In genomic region chr2:20369366-20369765, GRCh38 we compare ENCODE assay signal across 29 cellular contexts. TPM values are rescaled to one million over a fixed set of nuclear protein-coding genes. Genes with fewer than 3 reads are reported as not detected.
DNase-seq lines count a peak whose midpoint lies in the region; FAIRE-seq and TF ChIP-seq lines count a peak whose summit lies in the region.
"Had no signal": no experiment of that assay in that cellular context is flagged by ENCODE, and none has a peak within 500 bp of the region (broad histone marks: within the 10 kb centered on the region; RNA-seq: fewer than 3 reads in every experiment).

No MANE protein-coding gene starts in this region.

- CTCF ChIA-PET in MCF 10A (lab: Yijun Ruan, JAX): interaction anchor here (0.6 to 3.4 kb wide), 10 partner anchors 9 to 417 kb away, joined by 3 to 13 read pairs (median 4); no protein-coding TSS in a partner anchor

- DNase-seq in breast epithelium (ENCODE audit: low spot score in 2 of 2) (no peak), MCF 10A (ENCODE audit: unreplicated experiment) (no peak), keratinocyte (ENCODE audit: low read depth, low spot score) (no peak), smooth muscle cell (lab: John Stamatoyannopoulos, UW; ENCODE audit: unreplicated experiment) (no peak), vagina (ENCODE audit: extremely low spot score in 2 of 2) (no peak), SW480 (ENCODE audit: low spot score) (no peak), brain microvascular endothelial cell (no peak), AML-193 (lab: John Stamatoyannopoulos, UW) (no peak)
- DNase-seq: 8988T, ACHN, Calu3, GF-D8, GOT3, HFFc6, Kasumi-1, MV-4-11, NCI-H1105, NCI-H1436 treated with DMSO at 0.1 percent for 48 hours, NCI-H1930, NCI-H2107, NCI-H446, NCI-H524 treated with DMSO at 0.1 percent for 48 hours, NCI-H774 had no signal

- H3K4me3 Mint-ChIP-seq in MCF 10A (ENCODE audit: unreplicated experiment): no peak overlapping the region
- H3K4me3 Mint-ChIP-seq: HFFc6 had no signal

- no peaks in the 10 kb centered on the region for H3K9me3 ChIP-seq in breast epithelium
- H3K9me3 ChIP-seq in keratinocyte (ENCODE audit: control insufficient read depth, low read depth, low read length): no peaks in the 10 kb centered on the region
- H3K9me3 ChIP-seq in smooth muscle cell (replicated peaks; ENCODE audit: low read depth): no peaks in the 10 kb centered on the region
- no peaks in the 10 kb centered on the region for H3K9me3 ChIP-seq in vagina
- H3K9me3 ChIP-seq: SJSA1 had no signal

- TF ChIP-seq CTCF in breast epithelium (IDR thresholded peaks at IDR 0.05): no peak
- no peak for TF ChIP-seq CTCF in MCF 10A (IDR thresholded peaks at IDR 0.05; ENCODE audit: unreplicated experiment)
- TF ChIP-seq CTCF in keratinocyte (optimal IDR thresholded peaks at IDR 0.05 in 1 of 3, IDR thresholded peaks at IDR 0.05 in 1 of 3, conservative IDR thresholded peaks at IDR 0.05 in 1 of 3; ENCODE audit: extremely low read depth in 1 of 3, insufficient read depth in 2 of 3, low read length in 3 of 3): no peak
- no peak for TF ChIP-seq CTCF in smooth muscle cell (IDR thresholded peaks at IDR 0.05; ENCODE audit: borderline replicate concordance, insufficient read depth, poor library complexity, severe bottlenecking)
- TF ChIP-seq CTCF in vagina (IDR thresholded peaks at IDR 0.05): no peak
- TF ChIP-seq CTCF in brain microvascular endothelial cell (IDR thresholded peaks at IDR 0.05; ENCODE audit: low read depth, low read length, missing control alignments): no peak

- H3K4me1 ChIP-seq in breast epithelium (no peaks in the 10 kb centered on the region), keratinocyte (ENCODE audit: control insufficient read depth, extremely low read depth, insufficient read depth, low read length) (peaks cover 49% of the 10 kb centered on the region), smooth muscle cell (ENCODE audit: low read depth) (no peaks in the 10 kb centered on the region), vagina (no peaks in the 10 kb centered on the region)
- H3K4me1 ChIP-seq: HAP-1 had no signal

- H3K9ac ChIP-seq in keratinocyte (ENCODE audit: control insufficient read depth, extremely low read depth, insufficient read depth, low read length) (peak overlapping the region; percentile 42), smooth muscle cell (ENCODE audit: low read depth) (no peak overlapping the region)

- H3K27ac ChIP-seq in breast epithelium: peak overlapping the region; percentile 40 to 41
- peak overlapping the region; percentile 68 for H3K27ac ChIP-seq in keratinocyte (ENCODE audit: control insufficient read depth, insufficient read depth, low read length)
- peak overlapping the region; percentile 72 for H3K27ac ChIP-seq in smooth muscle cell (ENCODE audit: low read depth)
- H3K27ac ChIP-seq in vagina: peak overlapping the region; percentile 33
- H3K27ac ChIP-seq in brain microvascular endothelial cell: no peak overlapping the region
- H3K27ac ChIP-seq: SJSA1 had no signal

- H3K4me1 Mint-ChIP-seq in MCF 10A (ENCODE audit: insufficient read depth, unreplicated experiment): peaks cover 34% of the 10 kb centered on the region

- H3K27me3 ChIP-seq in breast epithelium (no peaks in the 10 kb centered on the region), keratinocyte (ENCODE audit: control insufficient read depth, extremely low read depth, insufficient read depth, low read length) (no peaks in the 10 kb centered on the region), smooth muscle cell (ENCODE audit: low read depth) (no peaks in the 10 kb centered on the region), vagina (no peaks in the 10 kb centered on the region), brain microvascular endothelial cell (replicated peaks) (no peaks in the 10 kb centered on the region)
- H3K27me3 ChIP-seq: SJSA1 had no signal

- in situ Hi-C loops in brain microvascular endothelial cell (cut with HindIII; ENCODE audit: low pct_ligation_motif_present, low sequenced_read_pairs): no loop called here

- H3K4me2 ChIP-seq in keratinocyte (ENCODE audit: control insufficient read depth, extremely low read depth, insufficient read depth, low read depth, low read length) (no peak overlapping the region), smooth muscle cell (peak overlapping the region; percentile 19)

- H3K9me1 ChIP-seq in keratinocyte (ENCODE audit: control insufficient read depth, extremely low read depth, insufficient read depth, low read length): no peaks in the 10 kb centered on the region

- POLR2A ChIA-PET in MCF 10A (lab: Yijun Ruan, JAX): interaction anchor here (0.6 to 6.0 kb wide), 12 partner anchors 9 to 607 kb away, joined by 3 to 91 read pairs (median 4); partner anchors contain the start of genes RHOB and SDC1

- intact Hi-C loops in breast epithelium (cut with DNase I; ENCODE audit: low total_unique reads): no loop called here
- intact Hi-C loops in MCF 10A (cut with micrococcal nuclease): no loop called here
- intact Hi-C loops in vagina (cut with DNase I): no loop called here

- FAIRE-seq in keratinocyte (lab: Jason Lieb, UNC): no peak
- FAIRE-seq: GM12891, HTR-8/SVneo, K562, RCC 7860 had no signal

- no peaks in the 10 kb centered on the region for H4K20me1 ChIP-seq in keratinocyte (ENCODE audit: control insufficient read depth, extremely low read depth, insufficient read depth, low read length)
- no peaks in the 10 kb centered on the region for H4K20me1 ChIP-seq in smooth muscle cell (ENCODE audit: low read depth)

- peaks cover 9% of the 10 kb centered on the region for H3F3A ChIP-seq in smooth muscle cell (ENCODE audit: low read depth)

- TF ChIP-seq POLR2A in breast epithelium (IDR thresholded peaks at IDR 0.05): no peak
- TF ChIP-seq POLR2A in vagina (IDR thresholded peaks at IDR 0.05): no peak

- no peaks in the 10 kb centered on the region for H3K36me3 ChIP-seq in breast epithelium
- H3K36me3 ChIP-seq in keratinocyte (ENCODE audit: control insufficient read depth in 2 of 2, extremely low read depth in 1 of 2, insufficient read depth in 2 of 2, low read length in 2 of 2): no peaks in the 10 kb centered on the region
- no peaks in the 10 kb centered on the region for H3K36me3 ChIP-seq in smooth muscle cell (ENCODE audit: low read depth)
- H3K36me3 ChIP-seq in vagina: no peaks in the 10 kb centered on the region
- no peaks in the 10 kb centered on the region for H3K36me3 ChIP-seq in brain microvascular endothelial cell (replicated peaks)
- H3K36me3 ChIP-seq: HAP-1, SJSA1 had no signal

- H3K79me2 ChIP-seq in keratinocyte (ENCODE audit: control insufficient read depth, insufficient read depth, low read length): no peaks in the 10 kb centered on the region
- no peaks in the 10 kb centered on the region for H3K79me2 ChIP-seq in smooth muscle cell (ENCODE audit: low read depth)

- no peaks in the 10 kb centered on the region for H3K27me3 Mint-ChIP-seq in MCF 10A (ENCODE audit: insufficient read depth, unreplicated experiment)

- H3K9me3 Mint-ChIP-seq in MCF 10A (ENCODE audit: unreplicated experiment): no peaks in the 10 kb centered on the region
- H3K9me3 Mint-ChIP-seq: HFFc6 had no signal

- no TSS peak for BruUV-seq in MCF 10A (replicated peaks; lab: Mats Ljungman, UMichigan)

- no peak overlapping the region for H2AFZ ChIP-seq in keratinocyte (ENCODE audit: control insufficient read depth, low read length)
- no peak overlapping the region for H2AFZ ChIP-seq in smooth muscle cell (ENCODE audit: low read depth)

- WGBS in smooth muscle cell (ENCODE audit: low lambda C conversion rate): 47% methylated on average over 9 of the region's 9 CpGs

- H3K4me3 ChIP-seq in breast epithelium (no peak overlapping the region), keratinocyte (ENCODE audit: control insufficient read depth in 2 of 3, extremely low read depth in 1 of 3, insufficient read depth in 2 of 3, low read depth in 1 of 3, low read length in 3 of 3) (no peak overlapping the region), smooth muscle cell (no peak overlapping the region), vagina (no peak overlapping the region), brain microvascular endothelial cell (ENCODE audit: low read depth, low read length) (no peak overlapping the region)
- H3K4me3 ChIP-seq: HAP-1, K562, SJSA1 had no signal

- dilution Hi-C loops in keratinocyte (cut with MboI; ENCODE audit: extremely low pct_ligation_motif_present, low sequenced_read_pairs): no loop called here

- H3K27ac Mint-ChIP-seq in MCF 10A (ENCODE audit: low read depth, unreplicated experiment): no peak overlapping the region
- H3K27ac Mint-ChIP-seq: HFFc6 had no signal

- no peaks in the 10 kb centered on the region for H3K36me3 Mint-ChIP-seq in MCF 10A (ENCODE audit: insufficient read depth, unreplicated experiment)

RNA-seq across cellular contexts. Expression of gene PUM2, which starts 18.7 kb away (rescaled TPM):
- total RNA-seq in breast epithelium (10 to 100 TPM; 69.3 to 94.0 (median 92.8) TPM), MCF 10A (2022) (86.7 and 94.0 TPM in 2 replicates), smooth muscle cell (42.0 and 54.1 TPM in 2 replicates), vagina (76.6 TPM)
- polyA plus RNA-seq in keratinocyte (30.1 to 47.5 TPM (median 46.5 TPM) in 3 replicates), smooth muscle cell (5.2 and 9.1 TPM in 2 replicates)
- polyA plus RNA-seq in keratinocyte (2011; ENCODE audit: low read depth): 48.2 TPM
- polyA plus RNA-seq in keratinocyte (2011; cell fraction: cytosol; rRNA removed): 19.3 and 37.4 TPM in 2 replicates
- polyA plus RNA-seq in keratinocyte (2011; cell fraction: nucleus; rRNA removed): 37.6 and 46.9 TPM in 2 replicates
- 27.5 and 37.3 TPM in 2 replicates for polyA plus RNA-seq in keratinocyte (2012; ENCODE audit: low replicate concordance)
- 60.6 to 185 TPM (median 170 TPM) in 3 replicates for polyA minus RNA-seq in keratinocyte
- polyA minus RNA-seq in keratinocyte (2011; cell fraction: cytosol; rRNA and poly(A)+ RNA removed): 51.0 TPM
- 68.8 and 121 TPM in 2 replicates for polyA minus RNA-seq in keratinocyte (2011; cell fraction: nucleus; rRNA and poly(A)+ RNA removed)
